In the genomic region with DNA sequence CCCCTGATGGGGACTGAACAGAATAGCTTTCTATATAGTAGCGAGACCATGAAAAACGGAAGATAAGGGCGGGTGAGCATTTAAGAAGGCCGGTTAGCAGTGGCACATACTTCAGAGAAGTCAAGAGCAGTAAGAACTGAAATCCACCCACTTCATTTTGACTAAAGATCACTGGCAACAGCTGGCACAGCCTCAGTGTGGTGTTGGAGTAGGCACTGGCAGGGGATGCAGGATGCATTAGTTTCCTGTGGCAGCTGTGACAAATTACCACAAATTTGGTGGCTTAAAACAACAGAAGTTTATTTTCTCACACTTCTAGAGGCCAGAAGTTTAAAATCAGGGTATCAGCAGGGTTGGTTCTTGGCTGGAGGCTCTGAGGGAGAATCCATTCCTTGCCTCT, we compare ENCODE assay signal across 24 cellular contexts.
"Had no signal": no experiment of that assay in that cellular context is flagged by ENCODE, and none has a peak within 500 bp of the region (broad histone marks: within the 10 kb centered on the region; RNA-seq: fewer than 3 reads in every experiment).

No MANE protein-coding gene starts in this region.

- H3K27me3 ChIP-seq: brain microvascular endothelial cell, dorsolateral prefrontal cortex had no signal

- DNase-seq: activated CD4-positive, alpha-beta memory T cell treated with anti-CD3 and anti-CD28 coated beads for 36 hours; activated CD4-positive, alpha-beta T cell treated with anti-CD3 and anti-CD28 coated beads for 36 hours; activated CD4-positive, alpha-beta T cell treated with anti-CD3 and anti-CD28 coated beads, Interleukin-2, amount 10 ng/mL, durations not matched to agents 24 days and 14 days; activated CD4-positive, CD25-positive, alpha-beta regulatory T cell; activated CD4-positive, CD25-positive, alpha-beta regulatory T cell treated with anti-CD3 and anti-CD28 coated beads, Interleukin-2, amount 50 U/mL, for 72 hours; activated CD8-positive, alpha-beta memory T cell treated with anti-CD3 and anti-CD28 coated beads, Interleukin-2, amount 50 U/mL, for 48 hours; activated CD8-positive, alpha-beta T cell treated with anti-CD3 and anti-CD28 coated beads, Interleukin-2, amount 10 ng/mL, durations not matched to agents 7 days and 5 days; activated gamma-delta T cell treated with Interleukin-2 at 50 U/mL for 16 hours; activated naive CD4-positive, alpha-beta T cell treated with anti-CD3 and anti-CD28 coated beads, Interleukin-2, amount 50 U/mL, for 16 hours; activated naive CD4-positive, alpha-beta T cell treated with Interleukin-2 at 50 U/mL for 16 hours; activated T-cell treated with anti-CD3 and anti-CD28 coated beads for 4 hours; activated T-cell treated with anti-CD3 and anti-CD28 coated beads, Interleukin-2, amount 50 U/mL, for 24 hours; activated T-cell treated with anti-CD3 and anti-CD28 coated beads, Interleukin-2, amount 50 U/mL, for 72 hours; amniotic stem cell; anterior cingulate cortex; brain microvascular endothelial cell; dorsolateral prefrontal cortex; effector memory CD4-positive, alpha-beta T cell; endodermal cell; foreskin fibroblast; T-helper 1 cell; T-helper 17 cell; T1000 had no signal

- H3K36me3 ChIP-seq: brain microvascular endothelial cell had no signal

- H3K27ac ChIP-seq: brain microvascular endothelial cell, coronary artery, dorsolateral prefrontal cortex had no signal

- H3K4me3 ChIP-seq: coronary artery, dorsolateral prefrontal cortex had no signal
